In genomic region chr7:66145404-66145843, GRCh38 we compare ENCODE assay signal across 14 cellular contexts. TPM values are rescaled to one million over a fixed set of nuclear protein-coding genes. Genes with fewer than 3 reads are reported as not detected.
A peak's percentile ranks its signal among the peaks of the same experiment; 100 is the strongest.
DNase-seq lines count a peak whose midpoint lies in the region; ATAC-seq, FAIRE-seq and TF ChIP-seq lines count a peak whose summit lies in the region.
"Had no signal": no experiment of that assay in that cellular context is flagged by ENCODE, and none has a peak within 500 bp of the region (broad histone marks: within the 10 kb centered on the region; RNA-seq: fewer than 3 reads in every experiment).

No MANE protein-coding gene starts in this region.

- H2BK20ac ChIP-seq in IMR-90 (ENCODE audit: low read depth, low read length) = peak overlapping the region; percentile 8; the same call in 1 of the 2 replicates

- peak overlapping the region; percentile 9; the same call in 1 of the 2 replicates for H3K4ac ChIP-seq in IMR-90 (ENCODE audit: low read depth, low read length)

- H3K23ac ChIP-seq in IMR-90 (ENCODE audit: low read depth, low read length) = no peak overlapping the region

- peaks cover 24% of the 10 kb centered on the region for H3K9me1 ChIP-seq in IMR-90 (ENCODE audit: insufficient read depth, low read length)

- no peak for TF ChIP-seq CTCF in IMR-90 (conservative IDR thresholded peaks at IDR 0.05; ENCODE audit: low read depth, low read length)
- no peak for TF ChIP-seq CTCF in chondrocyte (IDR thresholded peaks at IDR 0.05)
- TF ChIP-seq CTCF in kidney (IDR thresholded peaks at IDR 0.05; ENCODE audit: borderline replicate concordance, extremely low read depth, insufficient read depth) = no peak
- no peak for TF ChIP-seq CTCF in testis (IDR thresholded peaks at IDR 0.05)

- CTCF ChIA-PET in IMR-90 (lab: Yijun Ruan, JAX) = interaction anchor here (0.8 kb wide), 1 partner anchor 370 kb away, joined by 3 read pairs; no protein-coding TSS in a partner anchor

- no peak overlapping the region for H3K4me2 ChIP-seq in IMR-90 (ENCODE audit: low read depth, low read length)

- DNase-seq in IMR-90 = peak; percentile 84
- DNase-seq in chondrocyte (ENCODE audit: low spot score) = no peak
- peak; percentile 86 for DNase-seq in kidney
- peak; percentile 68 for DNase-seq in testis
- no peak for DNase-seq in NCI-H446 (lab: John Stamatoyannopoulos, UW)
- DNase-seq in stimulated activated naive CD4-positive, alpha-beta T cell treated with Interleukin-2 at 50 U/mL for 16 hours (lab: John Stamatoyannopoulos, UW) = no peak
- DNase-seq in foreskin melanocyte = no peak
- DNase-seq: activated CD4-positive, alpha-beta T cell treated with anti-CD3 and anti-CD28 coated beads, Interleukin-2, amount 50 U/mL, for 4 hours; activated naive CD4-positive, alpha-beta T cell treated with anti-CD3 and anti-CD28 coated beads for 36 hours; COR-L47; NCI-H1436 treated with DMSO at 0.1 percent for 48 hours; stimulated activated CD4-positive, alpha-beta T cell treated with anti-CD3 and anti-CD28 coated beads, Interleukin-12 subunit alpha, Interleukin-12 subunit beta, amount 100 ng/mL, for 4 hours had no signal

- H4K20me1 ChIP-seq in IMR-90 (ENCODE audit: insufficient read depth, low read length) = peaks cover 4% of the 10 kb centered on the region; the same call in 1 of the 2 replicates

- H2BK15ac ChIP-seq in IMR-90 (ENCODE audit: low read depth, low read length) = 0 out of 3 replicates have a peak overlapping the region, but pooled peaks have one; percentile 89

- H3K79me1 ChIP-seq in IMR-90 (ENCODE audit: low read depth in 1 of 2, low read length in 2 of 2) = peaks cover 18 to 72% of the 10 kb centered on the region in 2 experiments; a peak in 3 of 4 replicates

- H3K27ac Mint-ChIP-seq in chondrocyte (ENCODE audit: unreplicated experiment) = peak overlapping the region; percentile 41
- H3K27ac Mint-ChIP-seq: activated naive CD4-positive, alpha-beta T cell treated with anti-CD3 and anti-CD28 coated beads for 36 hours had no signal

- H3K9me3 Mint-ChIP-seq in chondrocyte (ENCODE audit: low read depth) = no peaks in the 10 kb centered on the region
- H3K9me3 Mint-ChIP-seq: activated naive CD4-positive, alpha-beta T cell treated with anti-CD3 and anti-CD28 coated beads for 36 hours had no signal

- no peaks in the 10 kb centered on the region for H3K9me3 ChIP-seq in IMR-90 (ENCODE audit: control insufficient read depth, insufficient read depth, low read length)
- H3K9me3 ChIP-seq in kidney (ENCODE audit: control insufficient read depth in 1 of 2, low read length in 2 of 2) = no peaks in the 10 kb centered on the region
- H3K9me3 ChIP-seq in testis = no peaks in the 10 kb centered on the region

- no peak for FAIRE-seq in kidney (lab: Jason Lieb, UNC)
- FAIRE-seq: H54 had no signal

- H3K4me3 Mint-ChIP-seq in chondrocyte (ENCODE audit: unreplicated experiment) = no peak overlapping the region
- H3K4me3 Mint-ChIP-seq: activated naive CD4-positive, alpha-beta T cell treated with anti-CD3 and anti-CD28 coated beads for 36 hours had no signal

- peak; percentile 58 for ATAC-seq in IMR-90 (ENCODE audit: low read depth)
- no peak for ATAC-seq in GM18868 (IDR thresholded peaks at IDR 0.05; ENCODE audit: unreplicated experiment)

- peaks cover 27% of the 10 kb centered on the region for H3K36me3 Mint-ChIP-seq in chondrocyte (ENCODE audit: low read depth)

- H3K27me3 Mint-ChIP-seq in chondrocyte (ENCODE audit: low read depth) = no peaks in the 10 kb centered on the region

- dilution Hi-C loops in IMR-90 (cut with HindIII; ENCODE audit: low sequenced_read_pairs, unreplicated experiment) = no loop called here

- no peak for TF ChIP-seq POLR2A in IMR-90 (IDR thresholded peaks at IDR 0.05; ENCODE audit: low read depth, low read length)
- no peak for TF ChIP-seq POLR2A in testis (IDR thresholded peaks at IDR 0.05)

- no CpG with 5 or more reads among the region's 8 CpGs for WGBS in IMR-90 (ENCODE audit: extremely low coverage in 2 of 2, insufficient read length in 1 of 2), 2 experiments
- 62 to 78% methylated on average over 8 of the region's 8 CpGs for WGBS in testis, 2 donors

- POLR2A ChIA-PET in IMR-90 (lab: Charles Lee; ENCODE audit: unreplicated experiment) = no interaction called here

- H4K8ac ChIP-seq in IMR-90 (ENCODE audit: low read depth in 2 of 2, low read length in 2 of 2) = peak overlapping the region in 1 of 2 experiments; percentile 23; a peak in 2 of 4 replicates

- H2AFZ ChIP-seq in IMR-90 (replicated peaks; ENCODE audit: low read length, poor library complexity) = no peak overlapping the region

- H3K4me1 Mint-ChIP-seq in chondrocyte (ENCODE audit: low read depth) = peaks cover 23% of the 10 kb centered on the region

- H4K5ac ChIP-seq in IMR-90 (ENCODE audit: low read depth, low read length) = peak overlapping the region; percentile 31; the same call in 1 of the 2 replicates

- H3K18ac ChIP-seq in IMR-90 (ENCODE audit: low read depth, low read length) = peak overlapping the region; percentile 59

- peak overlapping the region; percentile 37; the same call in 1 of the 2 replicates for H4K91ac ChIP-seq in IMR-90 (ENCODE audit: insufficient read depth, low read depth, low read length)

- H3K56ac ChIP-seq in IMR-90 (ENCODE audit: extremely low read depth, insufficient read depth, low read length) = no peak overlapping the region

- peak overlapping the region; percentile 79; the same call in 1 of the 2 replicates for H3K27ac ChIP-seq in IMR-90 (ENCODE audit: insufficient read depth, low read length)
- no peak overlapping the region for H3K27ac ChIP-seq in kidney (ENCODE audit: low read depth in 2 of 2, low read length in 2 of 2)
- H3K27ac ChIP-seq in testis = peak overlapping the region in 1 of 2 donors; percentile 60

- no peak overlapping the region for H3K4me3 ChIP-seq in IMR-90 (ENCODE audit: insufficient read depth, low read depth, low read length)
- H3K4me3 ChIP-seq in kidney (ENCODE audit: low read length in 2 of 2) = no peak overlapping the region
- H3K4me3 ChIP-seq in testis = no peak overlapping the region

- H2AK5ac ChIP-seq in IMR-90 (ENCODE audit: low read depth, low read length) = peak overlapping the region; percentile 33

- in situ Hi-C loops in IMR-90 (cut with MboI; ENCODE audit: low sequenced_read_pairs) = no loop called here

- TF ChIP-seq RAD21 in IMR-90 (IDR thresholded peaks at IDR 0.05; ENCODE audit: low read length) = no peak

- no peak overlapping the region for H2AK9ac ChIP-seq in IMR-90 (replicated peaks; ENCODE audit: low read depth, low read length, poor library complexity)

- peak overlapping the region; percentile 55; the same call in 1 of the 2 replicates for H2BK120ac ChIP-seq in IMR-90 (ENCODE audit: low read depth, low read length)

- H3K27me3 ChIP-seq in IMR-90 (ENCODE audit: control insufficient read depth, insufficient read depth, low read length) (no peaks in the 10 kb centered on the region), testis (no peaks in the 10 kb centered on the region)

- H3K4me1 ChIP-seq in IMR-90 (ENCODE audit: control insufficient read depth, insufficient read depth, low read length) = peaks cover 26% of the 10 kb centered on the region
- peaks cover 0 to 3% of the 10 kb centered on the region in 2 donors for H3K4me1 ChIP-seq in kidney (ENCODE audit: control insufficient read depth in 1 of 2, insufficient read depth in 1 of 2, low read depth in 1 of 2, low read length in 2 of 2)
- H3K4me1 ChIP-seq in testis = peaks cover 49% of the 10 kb centered on the region

- BruUV-seq in IMR-90 (replicated peaks; lab: Mats Ljungman, UMichigan) = no TSS peak

- H3K36me3 ChIP-seq in IMR-90 (ENCODE audit: control insufficient read depth, insufficient read depth, low read length) (peaks cover 24% of the 10 kb centered on the region), kidney (ENCODE audit: control insufficient read depth in 1 of 2, insufficient read depth in 2 of 2, low read length in 2 of 2) (peaks cover 16 to 32% of the 10 kb centered on the region in 2 donors), testis (ENCODE audit: low read depth, missing control alignments) (no peaks in the 10 kb centered on the region)

- peak overlapping the region; percentile 2; the same call in 1 of the 2 replicates for H3K14ac ChIP-seq in IMR-90 (replicated peaks; ENCODE audit: low read depth, low read length)

- H2BK5ac ChIP-seq in IMR-90 (ENCODE audit: low read depth, low read length, poor library complexity, severe bottlenecking) = peak overlapping the region; percentile 19

- H3K9ac ChIP-seq in IMR-90 (ENCODE audit: low read depth, low read length) (no peak overlapping the region; the same call in 1 of the 2 replicates), kidney (ENCODE audit: low read length in 2 of 2) (no peak overlapping the region)

- intact Hi-C loops in IMR-90 (cut with micrococcal nuclease) (loop anchor here (10.0 kb wide), 2 partner anchors 59 to 359 kb away; partner anchors contain the start of gene TPST1), kidney (cut with DNase I) (no loop called here), testis (cut with DNase I; ENCODE audit: low total_unique reads) (no loop called here)

TF ChIP-seq in IMR-90, 13 proteins besides CTCF, POLR2A, EP300 and RAD21 (continues in another document):
- TF ChIP-seq BHLHE40 (IDR thresholded peaks at IDR 0.05; ENCODE audit: low read depth, low read length) (no peak), RCOR1 (IDR thresholded peaks at IDR 0.05; ENCODE audit: insufficient replicate concordance, low read length) (no peak), RFX5 (IDR thresholded peaks at IDR 0.05; ENCODE audit: low read depth, low read length) (no peak), MXI1 (IDR thresholded peaks at IDR 0.05; ENCODE audit: borderline replicate concordance, low read depth, low read length) (no peak), CHD1 (IDR thresholded peaks at IDR 0.05; ENCODE audit: low read depth, low read length) (no peak), NFE2L2 (IDR thresholded peaks at IDR 0.05; ENCODE audit: low read depth, low read length) (no peak), CEBPB (IDR thresholded peaks at IDR 0.05; ENCODE audit: low read depth, low read length) (no peak)

RNA-seq across cellular contexts. Expression of gene CRCP, which starts 30.8 kb away (rescaled TPM):
- total RNA-seq in IMR-90 (2012; rRNA removed) (37.5 and 37.8 TPM in 2 replicates), chondrocyte (22.8 to 24.2 TPM (median 23.3 TPM) in 3 replicates), kidney (35.8 TPM), testis (10 to 100 TPM; 39.4 to 48.6 TPM)
- polyA plus RNA-seq in IMR-90 (2012; rRNA removed) (21.5 and 22.9 TPM in 2 replicates), kidney (ENCODE audit: insufficient read depth, low read depth, low replicate concordance) (16.8 TPM), testis (ENCODE audit: insufficient read depth, low read depth, low replicate concordance) (23.7 TPM)
- polyA plus RNA-seq in IMR-90 (2012; cell fraction: cytosol; rRNA removed) = 11.4 and 11.9 TPM in 2 replicates
- 7.6 and 24.1 TPM in 2 replicates for polyA plus RNA-seq in IMR-90 (2012; cell fraction: nucleus; rRNA removed; ENCODE audit: low replicate concordance)

RNA-seq across cellular contexts. Expression of gene TPST1, which starts 59.7 kb away (rescaled TPM):
- total RNA-seq in IMR-90 (2012; rRNA removed) (49.7 and 58.6 TPM in 2 replicates), chondrocyte (28.0 to 36.5 TPM (median 30.0 TPM) in 3 replicates), kidney (35.7 TPM), testis (10 to 100 TPM; 34.7 to 40.7 TPM)
- polyA plus RNA-seq in IMR-90 (2012; rRNA removed) (35.2 and 37.7 TPM in 2 replicates), kidney (ENCODE audit: insufficient read depth, low read depth, low replicate concordance) (23.6 TPM), testis (ENCODE audit: insufficient read depth, low read depth, low replicate concordance) (55.7 TPM)
- 32.9 and 42.3 TPM in 2 replicates for polyA plus RNA-seq in IMR-90 (2012; cell fraction: cytosol; rRNA removed)
- 11.1 and 42.8 TPM in 2 replicates for polyA plus RNA-seq in IMR-90 (2012; cell fraction: nucleus; rRNA removed; ENCODE audit: low replicate concordance)

Comparison
In these comparisons a context has a peak if more than half of its experiments do, and no peak if none do; other contexts are left out.
1. DNase-seq: peak in IMR-90 (single experiment), kidney (single experiment) and testis (single experiment); none in chondrocyte (single experiment), NCI-H446 (0 of 2), stimulated activated naive CD4-positive, alpha-beta T cell treated with Interleukin-2 at 50 U/mL for 16 hours (single experiment) and foreskin melanocyte (single experiment).